Comparison of ENCODE assay signal across 33 cellular contexts in the genomic region with DNA sequence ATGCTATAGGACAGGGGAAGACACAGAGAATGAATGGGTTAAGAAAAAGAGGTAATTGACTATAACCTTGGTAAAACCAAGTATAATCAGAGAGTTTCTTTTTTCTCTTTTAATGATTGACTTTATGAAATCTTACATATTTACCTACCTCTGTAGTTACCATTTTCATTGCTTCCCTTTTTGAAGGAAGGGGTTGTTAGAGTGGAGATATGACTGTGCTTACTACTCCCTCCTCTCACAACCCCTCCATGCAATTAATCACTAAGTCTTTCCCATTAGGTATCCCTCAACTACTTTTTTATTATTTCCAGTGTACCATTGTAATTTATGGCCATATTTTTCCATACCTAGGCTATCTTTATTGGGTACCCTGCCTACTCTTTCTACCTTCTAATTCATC.
"Had no signal": no experiment of that assay in that cellular context is flagged by ENCODE, and none has a peak within 500 bp of the region (broad histone marks: within the 10 kb centered on the region; RNA-seq: fewer than 3 reads in every experiment).

No MANE protein-coding gene starts in this region.

- ATAC-seq: activated CD8-positive, alpha-beta T cell treated with anti-CD3 and anti-CD28 coated beads for 36 hours; activated naive CD4-positive, alpha-beta T cell treated with anti-CD3 and anti-CD28 coated beads, Interleukin-2, amount 50 U/mL, for 72 hours; activated T-cell treated with anti-CD3 and anti-CD28 coated beads, Interleukin-2, amount 50 U/mL, for 4 hours; activated T-cell treated with anti-CD3 and anti-CD28 coated beads, Interleukin-2, amount 50 U/mL, for 72 hours; activated T-helper 17 cell treated with anti-CD3 and anti-CD28 coated beads, Interleukin-2, amount 50 U/mL, for 72 hours; body of pancreas had no signal

- H3K36me3 ChIP-seq: brain microvascular endothelial cell had no signal

- H3K4me1 Mint-ChIP-seq: activated B cell treated with CpG ODN at 0.5 μM for 24 hours had no signal

- H3K9me3 Mint-ChIP-seq: activated B cell treated with CpG ODN at 0.5 μM for 24 hours; activated naive CD4-positive, alpha-beta T cell treated with anti-CD3 and anti-CD28 coated beads for 36 hours; activated naive CD4-positive, alpha-beta T cell treated with anti-CD3 and anti-CD28 coated beads, Interleukin-2, amount 50 U/mL, for 72 hours; activated T-cell treated with anti-CD3 and anti-CD28 coated beads, Interleukin-2, amount 50 U/mL, for 4 hours; activated T-cell treated with anti-CD3 and anti-CD28 coated beads, Interleukin-2, amount 50 U/mL, for 72 hours; activated T-helper 17 cell treated with anti-CD3 and anti-CD28 coated beads, Interleukin-2, amount 50 U/mL, for 72 hours; T-helper 2 cell treated with Interferon-gamma antibody and Interleukin-4, amounts not matched to agents 5 μg/mL and 100 μg/mL, for 36 hours had no signal

- H3K9me3 ChIP-seq: adrenal gland, body of pancreas, breast epithelium had no signal

- H3K27me3 ChIP-seq: adrenal gland, body of pancreas, brain microvascular endothelial cell, breast epithelium had no signal

- H3K27ac ChIP-seq: adrenal gland, body of pancreas, brain microvascular endothelial cell, breast epithelium, VCaP had no signal

- H3K4me3 Mint-ChIP-seq: activated B cell treated with CpG ODN at 0.5 μM for 24 hours; activated CD4-positive, alpha-beta memory T cell treated with anti-CD3 and anti-CD28 coated beads for 36 hours; activated CD4-positive, alpha-beta T cell treated with anti-CD3 and anti-CD28 coated beads, Interleukin-2, amount 10 ng/mL, durations not matched to agents 24 days and 14 days; activated CD8-positive, alpha-beta T cell treated with anti-CD3 and anti-CD28 coated beads for 36 hours; activated naive CD4-positive, alpha-beta T cell treated with anti-CD3 and anti-CD28 coated beads for 36 hours; activated naive CD8-positive, alpha-beta T cell treated with anti-CD3 and anti-CD28 coated beads for 36 hours; activated T-cell treated with anti-CD3 and anti-CD28 coated beads, Interleukin-2, amount 50 U/mL, for 4 hours; activated T-cell treated with anti-CD3 and anti-CD28 coated beads, Interleukin-2, amount 50 U/mL, for 72 hours; activated T-helper 1 cell treated with anti-CD3 and anti-CD28 coated beads, Interleukin-12 subunit alpha, Interleukin-12 subunit beta, Interleukin-2, Interleukin-4 antibody, amounts not matched to agents 30 ng/mL and 10 ng/mL and 1 ng/mL, durations not matched to agents 14 hours and 24 hours and 36 hours; activated T-helper 17 cell treated with anti-CD3 and anti-CD28 coated beads, Interleukin-2, amount 50 U/mL, for 72 hours; T-helper 2 cell treated with Interferon-gamma antibody and Interleukin-4, amounts not matched to agents 5 μg/mL and 100 μg/mL, for 36 hours had no signal

- H3K4me3 ChIP-seq: adrenal gland, body of pancreas, breast epithelium had no signal

- H3K27me3 Mint-ChIP-seq: activated B cell treated with CpG ODN at 0.5 μM for 24 hours; activated CD4-positive, alpha-beta memory T cell treated with anti-CD3 and anti-CD28 coated beads for 36 hours; activated CD4-positive, alpha-beta T cell treated with anti-CD3 and anti-CD28 coated beads, Interleukin-2, amount 10 ng/mL, durations not matched to agents 24 days and 14 days; activated CD8-positive, alpha-beta T cell treated with anti-CD3 and anti-CD28 coated beads for 36 hours; activated naive CD8-positive, alpha-beta T cell treated with anti-CD3 and anti-CD28 coated beads for 36 hours; activated T-helper 17 cell treated with anti-CD3 and anti-CD28 coated beads, Interleukin-2, amount 50 U/mL, for 72 hours had no signal

- DNase-seq: activated B cell treated with CpG ODN at 0.5 μM for 24 hours; activated CD4-positive, alpha-beta memory T cell treated with anti-CD3 and anti-CD28 coated beads for 36 hours; activated CD4-positive, alpha-beta T cell treated with anti-CD3 and anti-CD28 coated beads for 4 hours; activated CD4-positive, alpha-beta T cell treated with anti-CD3 and anti-CD28 coated beads, Interleukin-2, amount 10 ng/mL, durations not matched to agents 24 days and 14 days; activated CD4-positive, alpha-beta T cell treated with anti-CD3 and anti-CD28 coated beads, Interleukin-2, amount 50 U/mL, for 1 hour; activated CD4-positive, alpha-beta T cell treated with anti-CD3 and anti-CD28 coated beads, Interleukin-2, amount 50 U/mL, for 4 hours; activated CD4-positive, CD25-positive, alpha-beta regulatory T cell treated with anti-CD3 and anti-CD28 coated beads, Interleukin-2, amount 50 U/mL, for 72 hours; activated CD8-positive, alpha-beta memory T cell treated with anti-CD3 and anti-CD28 coated beads, Interleukin-2, amount 50 U/mL, for 4 hours; activated CD8-positive, alpha-beta T cell treated with anti-CD3 and anti-CD28 coated beads for 36 hours; activated effector memory CD4-positive, alpha-beta T cell treated with anti-CD3 and anti-CD28 coated beads, Interleukin-2, amount 50 U/mL, for 16 hours; activated gamma-delta T cell treated with Interleukin-2 at 50 U/mL for 16 hours; activated naive CD4-positive, alpha-beta T cell; activated naive CD4-positive, alpha-beta T cell treated with anti-CD3 and anti-CD28 coated beads for 36 hours; activated naive CD4-positive, alpha-beta T cell treated with anti-CD3 and anti-CD28 coated beads, Interleukin-2, amount 50 U/mL, for 16 hours; activated naive CD8-positive, alpha-beta T cell treated with anti-CD3 and anti-CD28 coated beads for 36 hours; activated T-cell treated with anti-CD3 and anti-CD28 coated beads for 4 hours; activated T-cell treated with anti-CD3 and anti-CD28 coated beads, Interleukin-2, amount 50 U/mL, for 1 hour; activated T-cell treated with anti-CD3 and anti-CD28 coated beads, Interleukin-2, amount 50 U/mL, for 4 hours; activated T-cell treated with anti-CD3 and anti-CD28 coated beads, Interleukin-2, amount 50 U/mL, for 72 hours; adrenal gland; amniotic stem cell; aorta; body of pancreas; brain microvascular endothelial cell; central memory CD4-positive, alpha-beta T cell; T-helper 2 cell; T-helper 9 cell had no signal

- H3K27ac Mint-ChIP-seq: activated B cell treated with CpG ODN at 0.5 μM for 24 hours; activated CD4-positive, alpha-beta memory T cell treated with anti-CD3 and anti-CD28 coated beads for 36 hours; activated CD4-positive, alpha-beta T cell treated with anti-CD3 and anti-CD28 coated beads, Interleukin-2, amount 10 ng/mL, durations not matched to agents 24 days and 14 days; activated CD8-positive, alpha-beta T cell treated with anti-CD3 and anti-CD28 coated beads for 36 hours; activated naive CD4-positive, alpha-beta T cell treated with anti-CD3 and anti-CD28 coated beads for 36 hours; activated naive CD4-positive, alpha-beta T cell treated with anti-CD3 and anti-CD28 coated beads, Interleukin-2, amount 50 U/mL, for 72 hours; activated naive CD8-positive, alpha-beta T cell treated with anti-CD3 and anti-CD28 coated beads for 36 hours; activated T-cell treated with anti-CD3 and anti-CD28 coated beads, Interleukin-2, amount 50 U/mL, for 72 hours; activated T-helper 1 cell treated with anti-CD3 and anti-CD28 coated beads, Interleukin-12 subunit alpha, Interleukin-12 subunit beta, Interleukin-2, Interleukin-4 antibody, amounts not matched to agents 30 ng/mL and 10 ng/mL and 1 ng/mL, durations not matched to agents 14 hours and 24 hours and 36 hours; activated T-helper 17 cell treated with anti-CD3 and anti-CD28 coated beads, Interleukin-2, amount 50 U/mL, for 72 hours; T-helper 2 cell treated with Interferon-gamma antibody and Interleukin-4, amounts not matched to agents 5 μg/mL and 100 μg/mL, for 36 hours had no signal

- H3K4me1 ChIP-seq: adrenal gland, body of pancreas, breast epithelium had no signal
